Comparison of ENCODE assay signal across 16 cellular contexts in genomic region chr2:131148426-131148825, GRCh38. TPM values are rescaled to one million over a fixed set of nuclear protein-coding genes. Genes with fewer than 3 reads are reported as not detected.
DNase-seq lines count a peak whose midpoint lies in the region; ATAC-seq and TF ChIP-seq lines count a peak whose summit lies in the region.
"Had no signal": no experiment of that assay in that cellular context is flagged by ENCODE, and none has a peak within 500 bp of the region (broad histone marks: within the 10 kb centered on the region; RNA-seq: fewer than 3 reads in every experiment).

No MANE protein-coding gene starts in this region.

- H3K27ac Mint-ChIP-seq in activated CD8-positive, alpha-beta memory T cell treated with anti-CD3 and anti-CD28 coated beads, Interleukin-2, amount 10 ng/mL, durations not matched to agents 7 days and 5 days = peak overlapping the region; percentile 12
- H3K27ac Mint-ChIP-seq: HFFc6; T-helper 1 cell treated with Interleukin-12 subunit alpha and Interleukin-12 subunit beta and Interleukin-4 antibody, amounts not matched to agents 30 μg/mL and 1 μg/mL, for 36 hours had no signal

- H3K27ac ChIP-seq in gastrocnemius medialis (no peak overlapping the region), left lung (no peak overlapping the region)

- in situ Hi-C loops in gastrocnemius medialis (cut with MboI; ENCODE audit: low sequenced_read_pairs in 4 of 4) = no loop called here

- H3K4me3 Mint-ChIP-seq in activated CD8-positive, alpha-beta memory T cell treated with anti-CD3 and anti-CD28 coated beads, Interleukin-2, amount 10 ng/mL, durations not matched to agents 7 days and 5 days = no peak overlapping the region
- H3K4me3 Mint-ChIP-seq: HFFc6; T-helper 1 cell treated with Interleukin-12 subunit alpha and Interleukin-12 subunit beta and Interleukin-4 antibody, amounts not matched to agents 30 μg/mL and 1 μg/mL, for 36 hours had no signal

- TF ChIP-seq CTCF in gastrocnemius medialis (IDR thresholded peaks at IDR 0.05 in 4 of 5, conservative IDR thresholded peaks at IDR 0.05 in 1 of 5) (peak in 1 of 5 experiments; percentile 30), left lung (IDR thresholded peaks at IDR 0.05) (no peak)

- peaks cover 17% of the 10 kb centered on the region for H3K36me3 Mint-ChIP-seq in activated CD8-positive, alpha-beta memory T cell treated with anti-CD3 and anti-CD28 coated beads, Interleukin-2, amount 10 ng/mL, durations not matched to agents 7 days and 5 days

- H3K9me3 Mint-ChIP-seq in activated CD8-positive, alpha-beta memory T cell treated with anti-CD3 and anti-CD28 coated beads, Interleukin-2, amount 10 ng/mL, durations not matched to agents 7 days and 5 days (ENCODE audit: low read depth) = no peaks in the 10 kb centered on the region
- H3K9me3 Mint-ChIP-seq: HFFc6; T-helper 1 cell treated with Interleukin-12 subunit alpha and Interleukin-12 subunit beta and Interleukin-4 antibody, amounts not matched to agents 30 μg/mL and 1 μg/mL, for 36 hours had no signal

- no peak for TF ChIP-seq POLR2A in gastrocnemius medialis (IDR thresholded peaks at IDR 0.05)

- DNase-seq in activated CD8-positive, alpha-beta memory T cell treated with anti-CD3 and anti-CD28 coated beads, Interleukin-2, amount 10 ng/mL, durations not matched to agents 7 days and 5 days = no peak
- no peak for DNase-seq in activated CD8-positive, alpha-beta memory T cell treated with anti-CD3 and anti-CD28 coated beads for 24 hours
- DNase-seq in NCI-H2171 treated with DMSO at 0.1 percent for 48 hours (lab: John Stamatoyannopoulos, UW) = peak; percentile 96
- DNase-seq in globus pallidus (ENCODE audit: low spot score) = peak; percentile 55
- no peak for DNase-seq in gastrocnemius medialis
- DNase-seq in left lung = no peak
- DNase-seq in activated gamma-delta T cell (lab: John Stamatoyannopoulos, UW) = no peak
- no peak for DNase-seq in AG20443 (ENCODE audit: low spot score)
- DNase-seq: activated CD4-positive, CD25-positive, alpha-beta regulatory T cell; activated effector memory CD4-positive, alpha-beta T cell treated with anti-CD3 and anti-CD28 coated beads, Interleukin-2, amount 50 U/mL, for 16 hours; HFFc6; kidney glomerular epithelial cell; MG63; NCI-H2081; stimulated activated CD4-positive, alpha-beta T cell treated with anti-CD3 and anti-CD28 coated beads, Interleukin-2, amount 100 ng/mL, for 48 hours had no signal

- CTCF ChIA-PET in activated CD8-positive, alpha-beta memory T cell treated with anti-CD3 and anti-CD28 coated beads, Interleukin-2, amount 10 ng/mL, durations not matched to agents 7 days and 5 days (lab: Charles Lee) = no interaction called here

- H3K27me3 ChIP-seq in gastrocnemius medialis = no peaks in the 10 kb centered on the region
- H3K27me3 ChIP-seq in left lung = no peaks in the 10 kb centered on the region
- H3K27me3 ChIP-seq: MG63 had no signal

- no peaks in the 10 kb centered on the region for H3K27me3 Mint-ChIP-seq in activated CD8-positive, alpha-beta memory T cell treated with anti-CD3 and anti-CD28 coated beads, Interleukin-2, amount 10 ng/mL, durations not matched to agents 7 days and 5 days

- H3K4me3 ChIP-seq in gastrocnemius medialis (no peak overlapping the region), left lung (no peak overlapping the region)
- H3K4me3 ChIP-seq: MG63 had no signal

- H3K4me1 ChIP-seq in gastrocnemius medialis (no peaks in the 10 kb centered on the region), left lung (no peaks in the 10 kb centered on the region)

- peaks cover 3 to 35% of the 10 kb centered on the region in 2 donors for H3K36me3 ChIP-seq in gastrocnemius medialis
- peaks cover 0 to 80% of the 10 kb centered on the region in 2 donors for H3K36me3 ChIP-seq in left lung

- intact Hi-C loops in gastrocnemius medialis (cut with DNase I; ENCODE audit: low total_unique reads) = no loop called here
- intact Hi-C loops in left lung (cut with DNase I) = no loop called here

- H3K9me3 ChIP-seq in gastrocnemius medialis (no peaks in the 10 kb centered on the region), left lung (no peaks in the 10 kb centered on the region)
- H3K9me3 ChIP-seq: MG63 had no signal

- H3K4me1 Mint-ChIP-seq in activated CD8-positive, alpha-beta memory T cell treated with anti-CD3 and anti-CD28 coated beads, Interleukin-2, amount 10 ng/mL, durations not matched to agents 7 days and 5 days = peaks cover 5% of the 10 kb centered on the region

- no peak for ATAC-seq in activated CD8-positive, alpha-beta memory T cell treated with anti-CD3 and anti-CD28 coated beads, Interleukin-2, amount 10 ng/mL, durations not matched to agents 7 days and 5 days
- ATAC-seq in gastrocnemius medialis (peak; percentile 68 to 78), left lung (no peak)

RNA-seq across cellular contexts. Expression of gene PLEKHB2, which starts 43.3 kb away (rescaled TPM):
- 10 to 100 TPM; 58.5 to 64.3 TPM for total RNA-seq in activated CD8-positive, alpha-beta memory T cell treated with anti-CD3 and anti-CD28 coated beads, Interleukin-2, amount 10 ng/mL, durations not matched to agents 7 days and 5 days
- 100 to 1,000 TPM in 1 of 4 donors, 10 to 100 TPM in 3; 24.0 to 105 (median 68.3) TPM for total RNA-seq in gastrocnemius medialis
- total RNA-seq in left lung = 100 to 1,000 TPM in 1 of 2 donors, 10 to 100 TPM in 1; 86.6 to 106 TPM

RNA-seq across cellular contexts. Expression of gene FAM168B, which starts 55.2 kb away (rescaled TPM):
- total RNA-seq in activated CD8-positive, alpha-beta memory T cell treated with anti-CD3 and anti-CD28 coated beads, Interleukin-2, amount 10 ng/mL, durations not matched to agents 7 days and 5 days = 10 to 100 TPM; 40.6 to 65.5 TPM
- total RNA-seq in gastrocnemius medialis = 100 to 1,000 TPM; 147 to 172 (median 157) TPM
- total RNA-seq in left lung = 10 to 100 TPM; 63.3 to 73.0 TPM

Comparison
In these comparisons a context has a peak if more than half of its experiments do, and no peak if none do; other contexts are left out.
1. ATAC-seq: peak in gastrocnemius medialis (2 of 2); none in activated CD8-positive, alpha-beta memory T cell treated with anti-CD3 and anti-CD28 coated beads, Interleukin-2, amount 10 ng/mL, durations not matched to agents 7 days and 5 days (single experiment) and left lung (single experiment).
2. DNase-seq: peak in NCI-H2171 treated with DMSO at 0.1 percent for 48 hours (single experiment) and globus pallidus (single experiment); none in activated CD8-positive, alpha-beta memory T cell treated with anti-CD3 and anti-CD28 coated beads, Interleukin-2, amount 10 ng/mL, durations not matched to agents 7 days and 5 days (single experiment), activated CD8-positive, alpha-beta memory T cell treated with anti-CD3 and anti-CD28 coated beads for 24 hours (single experiment), gastrocnemius medialis (0 of 2), left lung (0 of 2), activated gamma-delta T cell (single experiment) and AG20443 (single experiment).